In genomic region chr17:72710834-72711233, GRCh38 we compare ENCODE assay signal across 16 cellular contexts.
DNase-seq lines count a peak whose midpoint lies in the region; ATAC-seq and TF ChIP-seq lines count a peak whose summit lies in the region.
"Had no signal": no experiment of that assay in that cellular context is flagged by ENCODE, and none has a peak within 500 bp of the region (broad histone marks: within the 10 kb centered on the region; RNA-seq: fewer than 3 reads in every experiment).

No MANE protein-coding gene starts in this region.

- WGBS in gastroesophageal sphincter (ENCODE audit: low coverage in 1 of 2), 2 donors = 83% methylated on average over 1 of the region's 1 CpG; no CpG with 5 or more reads in 1 of the 2 donors

- in situ Hi-C loops in Panc1 (cut with HindIII; ENCODE audit: low pct_unique_long_range_greater_than_20kb, low sequenced_read_pairs) = no loop called here

- TF ChIP-seq POLR2A in gastroesophageal sphincter (IDR thresholded peaks at IDR 0.05) = no peak

- no peak for TF ChIP-seq CTCF in AG10803 (conservative IDR thresholded peaks at IDR 0.05; ENCODE audit: low read length)
- TF ChIP-seq CTCF in Panc1 (IDR thresholded peaks at IDR 0.05) = no peak
- TF ChIP-seq CTCF in fibroblast of pulmonary artery (IDR thresholded peaks at IDR 0.05; ENCODE audit: low read length, missing control alignments) = no peak
- TF ChIP-seq CTCF in RWPE1 (conservative IDR thresholded peaks at IDR 0.05; ENCODE audit: low read depth) = no peak
- TF ChIP-seq CTCF in gastroesophageal sphincter (IDR thresholded peaks at IDR 0.05) = no peak

- intact Hi-C loops in Panc1 (cut with micrococcal nuclease; ENCODE audit: unreplicated experiment) = loop anchor here (10.0 kb wide), 1 partner anchor 116 kb away; no protein-coding TSS in a partner anchor

- H3K4me3 ChIP-seq in AG10803 (ENCODE audit: low read length) (no peak overlapping the region), Panc1 (ENCODE audit: low read depth in 2 of 2, low read length in 2 of 2) (no peak overlapping the region), fibroblast of pulmonary artery (replicated peaks; ENCODE audit: low read depth, low read length) (no peak overlapping the region), gastroesophageal sphincter (no peak overlapping the region)
- H3K4me3 ChIP-seq: BLaER1 treated with 17β-estradiol and CSF1 and Interleukin-3, amounts not matched to agents 10 nM and 100 nM; lung; SJCRH30 had no signal

- POLR2A ChIA-PET in Panc1 (lab: Charles Lee) (no interaction called here), RWPE1 (lab: Yijun Ruan, JAX; ENCODE audit: low non-redundant PET) (no interaction called here)

- H3K4me1 ChIP-seq in Panc1 (ENCODE audit: control insufficient read depth, insufficient read depth, low read length) (peaks cover 26% of the 10 kb centered on the region), gastroesophageal sphincter (no peaks in the 10 kb centered on the region)
- H3K4me1 ChIP-seq: SJCRH30 had no signal

- H3K36me3 ChIP-seq in Panc1 (ENCODE audit: control insufficient read depth, insufficient read depth, low read length) = no peaks in the 10 kb centered on the region
- peaks cover 0 to 13% of the 10 kb centered on the region in 2 donors for H3K36me3 ChIP-seq in gastroesophageal sphincter
- H3K36me3 ChIP-seq: SJCRH30 had no signal

- no peaks in the 10 kb centered on the region for H3K27me3 ChIP-seq in Panc1 (ENCODE audit: control insufficient read depth, insufficient read depth, low read length)
- no peaks in the 10 kb centered on the region for H3K27me3 ChIP-seq in gastroesophageal sphincter
- H3K27me3 ChIP-seq: BLaER1 treated with 17β-estradiol and CSF1 and Interleukin-3, amounts not matched to agents 10 nM and 100 nM; SJCRH30 had no signal

- H3K27ac ChIP-seq in Panc1 (ENCODE audit: low read length) (peak overlapping the region; percentile 80; the same call in 1 of the 2 replicates), RWPE1 (no peak overlapping the region), gastroesophageal sphincter (no peak overlapping the region)
- H3K27ac ChIP-seq: BLaER1 treated with 17β-estradiol and CSF1 and Interleukin-3, amounts not matched to agents 10 nM and 100 nM; SJCRH30 had no signal

- no TSS peak for BruUV-seq in Panc1 (replicated peaks; lab: Mats Ljungman, UMichigan)

- DNase-seq in AG10803 (ENCODE audit: low read depth) = peak; percentile 81
- DNase-seq in GM04503 (ENCODE audit: low read depth) = peak; percentile 44
- no peak for DNase-seq in Panc1 (ENCODE audit: low read depth, low spot score)
- peak; percentile 38 for DNase-seq in fibroblast of pulmonary artery (ENCODE audit: low read depth)
- DNase-seq in RWPE1 (ENCODE audit: low spot score) = no peak
- no peak for DNase-seq in T1000 (lab: John Stamatoyannopoulos, UW)
- DNase-seq: activated naive CD4-positive, alpha-beta T cell; DMS53; effector CD4-positive, alpha-beta T cell; NCI-H1105 treated with DMSO at 0.1 percent for 48 hours; nephron progenitor cell; retina; SJCRH30 had no signal

- ATAC-seq in Panc1 (no peak), gastroesophageal sphincter (no peak)

- TF ChIP-seq EP300 in gastroesophageal sphincter (IDR thresholded peaks at IDR 0.05) = no peak

- CTCF ChIA-PET in Panc1 (lab: Charles Lee) (no interaction called here), RWPE1 (lab: Yijun Ruan, JAX) (no interaction called here)

- H3K9me3 ChIP-seq in Panc1 (ENCODE audit: control insufficient read depth, insufficient read depth, low read depth, low read length) (peaks cover 18% of the 10 kb centered on the region; the same call in 1 of the 2 replicates), gastroesophageal sphincter (peaks cover 0 to 38% (median 0%) of the 10 kb centered on the region in 3 donors)
- H3K9me3 ChIP-seq: SJCRH30 had no signal

Comparison
In these comparisons a context has a peak if more than half of its experiments do, and no peak if none do; other contexts are left out.
1. DNase-seq: peak in AG10803 (single experiment), GM04503 (single experiment) and fibroblast of pulmonary artery (single experiment); none in Panc1 (single experiment), RWPE1 (single experiment) and T1000 (single experiment).